In genomic region chr20:22232473-22232872, GRCh38 we compare ENCODE assay signal across 2 cellular contexts.
TF ChIP-seq lines count a peak whose summit lies in the region.

No MANE protein-coding gene starts in this region.

TF ChIP-seq in GM23338, 12 proteins besides CTCF, POLR2A, EP300 and RAD21:
- no peak for TF ChIP-seq ETS1 (IDR thresholded peaks at IDR 0.05)
- TF ChIP-seq ZNF114 (CRISPR knock-in tag; IDR thresholded peaks at IDR 0.05) = no peak
- no peak for TF ChIP-seq EZH2 (IDR thresholded peaks at IDR 0.05; ENCODE audit: low read depth, unreplicated experiment)
- no peak for TF ChIP-seq ZNF462 (CRISPR knock-in tag; IDR thresholded peaks at IDR 0.05)
- TF ChIP-seq JUNB (IDR thresholded peaks at IDR 0.05; ENCODE audit: unreplicated experiment) = no peak
- no peak for TF ChIP-seq REST (IDR thresholded peaks at IDR 0.05; ENCODE audit: unreplicated experiment)
- no peak for TF ChIP-seq CREB1 (CRISPR knock-in tag; IDR thresholded peaks at IDR 0.05; ENCODE audit: low read depth)
- TF ChIP-seq EZH2phosphoT487 (IDR thresholded peaks at IDR 0.05; ENCODE audit: unreplicated experiment) = no peak
- TF ChIP-seq ZNF331 (CRISPR knock-in tag; IDR thresholded peaks at IDR 0.05; ENCODE audit: low read depth) = no peak
- no peak for TF ChIP-seq POLR2AphosphoS5 (IDR thresholded peaks at IDR 0.05; ENCODE audit: low read depth)
- TF ChIP-seq NANOG (IDR thresholded peaks at IDR 0.05; ENCODE audit: borderline replicate concordance) = no peak
- no peak for TF ChIP-seq STAT1 (IDR thresholded peaks at IDR 0.05; ENCODE audit: unreplicated experiment)

TF ChIP-seq in GM12878, 131 proteins besides CTCF, POLR2A, EP300 and RAD21 (continued from another document):
- no peak for TF ChIP-seq BCLAF1 (IDR thresholded peaks at IDR 0.05)
TF ChIP-seq in GM12878: peak in this region for 2.
